In genomic region chrX:114626323-114626722, GRCh38 we compare ENCODE assay signal across 10 cellular contexts. TPM values are rescaled to one million over a fixed set of nuclear protein-coding genes. Genes with fewer than 3 reads are reported as not detected.
DNase-seq lines count a peak whose midpoint lies in the region; ATAC-seq and TF ChIP-seq lines count a peak whose summit lies in the region.
"Had no signal": no experiment of that assay in that cellular context is flagged by ENCODE, and none has a peak within 500 bp of the region (broad histone marks: within the 10 kb centered on the region; RNA-seq: fewer than 3 reads in every experiment).

No MANE protein-coding gene starts in this region.

- no peaks in the 10 kb centered on the region for H3K4me1 ChIP-seq in RWPE2 (ENCODE audit: insufficient read depth, poor library complexity, severe bottlenecking)
- H3K4me1 ChIP-seq in CD8-positive, alpha-beta memory T cell (ENCODE audit: insufficient read depth, low read length), result no peaks in the 10 kb centered on the region

- CTCF ChIA-PET in CD8-positive, alpha-beta memory T cell (lab: Charles Lee), result no interaction called here

- ATAC-seq in GM21367 (IDR thresholded peaks at IDR 0.05; ENCODE audit: unreplicated experiment) (peak; percentile 51), RWPE2 (ENCODE audit: low read depth) (no peak), HG02885 (IDR thresholded peaks at IDR 0.05; ENCODE audit: poor library complexity, unreplicated experiment) (no peak)
- ATAC-seq in effector memory CD8-positive, alpha-beta T cell (replicated peaks), result no peak

- no peak overlapping the region for H3K27ac ChIP-seq in RWPE2 (ENCODE audit: poor library complexity, severe bottlenecking)
- no peak overlapping the region for H3K27ac ChIP-seq in CD8-positive, alpha-beta memory T cell (ENCODE audit: low read depth, low read length)
- H3K27ac ChIP-seq: SK-N-MC had no signal

- peak; percentile 25 for DNase-seq in AG10803 (ENCODE audit: low read depth)
- DNase-seq in RWPE2 (ENCODE audit: low spot score), result no peak
- DNase-seq in iris pigment epithelial cell (ENCODE audit: low read depth), result peak; percentile 17
- DNase-seq in CD8-positive, alpha-beta memory T cell, result no peak
- no peak for DNase-seq in effector memory CD8-positive, alpha-beta T cell
- no peak for DNase-seq in activated effector memory CD4-positive, alpha-beta T cell treated with Interleukin-2 at 50 U/mL for 16 hours

- H3K4me3 ChIP-seq in AG10803 (ENCODE audit: low read length), result no peak overlapping the region
- no peak overlapping the region for H3K4me3 ChIP-seq in RWPE2 (ENCODE audit: severe bottlenecking)
- no peak overlapping the region for H3K4me3 ChIP-seq in CD8-positive, alpha-beta memory T cell (ENCODE audit: low read length)
- H3K4me3 ChIP-seq: SK-N-MC had no signal

- no peaks in the 10 kb centered on the region for H3K36me3 Mint-ChIP-seq in CD8-positive, alpha-beta memory T cell
- no peaks in the 10 kb centered on the region for H3K36me3 Mint-ChIP-seq in effector memory CD8-positive, alpha-beta T cell (ENCODE audit: insufficient read depth)

- H3K4me3 Mint-ChIP-seq in CD8-positive, alpha-beta memory T cell, result no peak overlapping the region
- no peak overlapping the region for H3K4me3 Mint-ChIP-seq in effector memory CD8-positive, alpha-beta T cell

- TF ChIP-seq CTCF in AG10803 (conservative IDR thresholded peaks at IDR 0.05; ENCODE audit: low read length) (peak; percentile 52), RWPE2 (IDR thresholded peaks at IDR 0.05; ENCODE audit: poor library complexity, severe bottlenecking) (peak; percentile 44)

- POLR2A ChIA-PET in CD8-positive, alpha-beta memory T cell (lab: Charles Lee), result no interaction called here

- H3K9me3 ChIP-seq in RWPE2 (ENCODE audit: severe bottlenecking), result no peaks in the 10 kb centered on the region
- H3K9me3 ChIP-seq in CD8-positive, alpha-beta memory T cell (ENCODE audit: low read length), result no peaks in the 10 kb centered on the region

- H3K27ac Mint-ChIP-seq in CD8-positive, alpha-beta memory T cell, result no peak overlapping the region
- H3K27ac Mint-ChIP-seq in effector memory CD8-positive, alpha-beta T cell, result no peak overlapping the region

- peaks cover 0 to 7% (median 0%) of the 10 kb centered on the region in 5 donors for H3K9me3 Mint-ChIP-seq in CD8-positive, alpha-beta memory T cell
- H3K9me3 Mint-ChIP-seq in effector memory CD8-positive, alpha-beta T cell, result peaks cover 0 to 3% of the 10 kb centered on the region in 2 donors

- no peaks in the 10 kb centered on the region for H3K36me3 ChIP-seq in RWPE2 (ENCODE audit: low read depth)
- no peaks in the 10 kb centered on the region for H3K36me3 ChIP-seq in CD8-positive, alpha-beta memory T cell (ENCODE audit: insufficient read depth, low read length)

- no peaks in the 10 kb centered on the region for H3K4me1 Mint-ChIP-seq in CD8-positive, alpha-beta memory T cell
- H3K4me1 Mint-ChIP-seq in effector memory CD8-positive, alpha-beta T cell (ENCODE audit: low read depth in 2 of 2), result no peaks in the 10 kb centered on the region

- no peaks in the 10 kb centered on the region for H3K27me3 ChIP-seq in RWPE2 (ENCODE audit: insufficient read depth, poor library complexity, severe bottlenecking)
- H3K27me3 ChIP-seq in CD8-positive, alpha-beta memory T cell (ENCODE audit: insufficient read depth, low read length, poor library complexity, severe bottlenecking), result no peaks in the 10 kb centered on the region

- H3K27me3 Mint-ChIP-seq in CD8-positive, alpha-beta memory T cell, result no peaks in the 10 kb centered on the region
- no peaks in the 10 kb centered on the region for H3K27me3 Mint-ChIP-seq in effector memory CD8-positive, alpha-beta T cell

RNA-seq across cellular contexts. Expression of gene HTR2C, which starts 42.4 kb away (rescaled TPM):
- not detected for total RNA-seq in CD8-positive, alpha-beta memory T cell
- not detected for polyA plus RNA-seq in CD8-positive, alpha-beta memory T cell
- polyA plus RNA-seq: adipose tissue had no signal

Comparison
In these comparisons a context has a peak if more than half of its experiments do, and no peak if none do; other contexts are left out.
1. DNase-seq: peak in AG10803 (single experiment) and iris pigment epithelial cell (single experiment); none in RWPE2 (single experiment), CD8-positive, alpha-beta memory T cell (0 of 5), effector memory CD8-positive, alpha-beta T cell (0 of 3) and activated effector memory CD4-positive, alpha-beta T cell treated with Interleukin-2 at 50 U/mL for 16 hours (single experiment).